12 cellular contexts compared by ENCODE assay signal in the genomic region with DNA sequence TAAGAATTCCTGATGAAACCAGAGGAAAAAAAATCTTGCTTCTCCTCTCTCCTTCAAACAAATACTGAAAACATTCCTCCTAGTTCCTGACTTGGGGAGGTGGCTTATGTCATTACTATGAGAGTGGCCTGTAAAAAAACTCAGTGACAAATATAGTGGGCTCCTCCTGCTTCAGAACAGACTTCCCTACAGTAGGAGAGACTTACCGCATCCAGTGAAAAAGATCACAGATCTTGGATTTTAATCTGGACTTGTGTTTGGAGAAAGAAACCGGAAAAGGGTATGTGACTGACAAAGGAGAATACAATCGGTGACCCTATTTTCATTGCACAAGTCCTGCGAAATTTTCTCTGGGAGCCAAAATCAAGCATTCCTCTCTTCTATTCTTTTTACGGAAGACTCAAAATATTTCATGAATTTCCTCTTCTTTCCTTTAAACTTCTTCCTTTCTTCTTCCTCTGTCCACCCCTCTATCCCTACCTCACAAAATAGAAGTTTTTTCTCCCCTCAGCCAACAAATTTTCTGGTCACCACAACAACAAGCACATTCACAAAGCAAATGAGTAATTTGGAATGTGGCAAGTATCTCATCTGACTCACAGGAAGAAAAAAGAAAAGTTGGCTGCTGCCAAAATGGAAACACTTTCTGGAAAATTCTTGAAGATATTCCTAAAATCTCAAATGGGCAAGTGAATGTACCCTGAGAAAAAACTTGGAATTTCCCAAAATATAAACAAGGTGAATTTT.
A peak's percentile ranks its signal among the peaks of the same experiment; 100 is the strongest.
DNase-seq lines count a peak whose midpoint lies in the region; TF ChIP-seq lines count a peak whose summit lies in the region.
"Had no signal": no experiment of that assay in that cellular context is flagged by ENCODE, and none has a peak within 500 bp of the region (broad histone marks: within the 10 kb centered on the region; RNA-seq: fewer than 3 reads in every experiment).

No MANE protein-coding gene starts in this region.

- H3K27me3 ChIP-seq in A673 (replicated peaks; ENCODE audit: insufficient read depth, low read depth, low read length, poor library complexity) = no peaks in the 10 kb centered on the region
- no peaks in the 10 kb centered on the region for H3K27me3 ChIP-seq in muscle layer of duodenum (ENCODE audit: low read depth, low read length)

- no peaks in the 10 kb centered on the region for H3K4me1 ChIP-seq in A673 (ENCODE audit: insufficient read depth, low read length, poor library complexity, severe bottlenecking)
- no peaks in the 10 kb centered on the region for H3K4me1 ChIP-seq in muscle layer of duodenum (ENCODE audit: control insufficient read depth in 1 of 2, insufficient read depth in 2 of 2, low read length in 2 of 2)
- H3K4me1 ChIP-seq: spleen had no signal

- BruUV-seq in A673 (replicated peaks; lab: Mats Ljungman, UMichigan) = no TSS peak

- peak; percentile 15 for DNase-seq in A673 (ENCODE audit: low spot score)
- DNase-seq in NCI-H460 (ENCODE audit: extremely low read depth, low read depth) = peak; percentile 9
- DNase-seq in epithelial cell of prostate (ENCODE audit: low read depth, low spot score) = peak; percentile 16
- DNase-seq in posterior cingulate gyrus = no peak
- no peak for DNase-seq in NCI-H2196 treated with DMSO at 0.1 percent for 48 hours (lab: John Stamatoyannopoulos, UW; ENCODE audit: unreplicated experiment)
- no peak for DNase-seq in NCI-H774 (lab: John Stamatoyannopoulos, UW)
- DNase-seq in NCI-H748 (lab: John Stamatoyannopoulos, UW; ENCODE audit: unreplicated experiment) = no peak
- DNase-seq: activated naive CD4-positive, alpha-beta T cell treated with anti-CD3 and anti-CD28 coated beads, Interleukin-2, amount 50 U/mL, for 16 hours; NCI-H510A treated with DMSO at 0.1 percent for 48 hours; spleen; stimulated activated naive CD8-positive, alpha-beta T cell treated with anti-CD3 and anti-CD28 coated beads, Interleukin-15, amount 100 ng/mL, for 72 hours had no signal

- H3K27ac ChIP-seq in A673 (ENCODE audit: low read depth, low read length, poor library complexity, severe bottlenecking) (no peak overlapping the region), epithelial cell of prostate (peak overlapping the region; percentile 23), muscle layer of duodenum (ENCODE audit: low read length) (peak overlapping the region; percentile 22)

- intact Hi-C loops in A673 (cut with micrococcal nuclease; ENCODE audit: unreplicated experiment) = no loop called here
- intact Hi-C loops in posterior cingulate gyrus (cut with DNase I) = no loop called here

- POLR2A ChIA-PET in A673 (lab: Charles Lee; ENCODE audit: low non-redundant PET) = no interaction called here

- H3K36me3 ChIP-seq in A673 (ENCODE audit: insufficient read depth, low read length, poor library complexity, severe bottlenecking) = no peaks in the 10 kb centered on the region
- no peaks in the 10 kb centered on the region for H3K36me3 ChIP-seq in muscle layer of duodenum (ENCODE audit: control insufficient read depth in 1 of 2, insufficient read depth in 2 of 2, low read length in 2 of 2)
- H3K36me3 ChIP-seq: spleen had no signal

- CTCF ChIA-PET in A673 (lab: Charles Lee) = no interaction called here

- no peak for TF ChIP-seq CTCF in A673 (conservative IDR thresholded peaks at IDR 0.05; ENCODE audit: low read depth, low read length)

- H3K9me3 ChIP-seq in A673 (ENCODE audit: low read depth, low read length, poor library complexity, severe bottlenecking) (no peaks in the 10 kb centered on the region), muscle layer of duodenum (ENCODE audit: control insufficient read depth in 1 of 2, low read length in 2 of 2) (no peaks in the 10 kb centered on the region)
- H3K9me3 ChIP-seq: spleen had no signal

- H3K4me3 ChIP-seq in A673 (ENCODE audit: low read depth, low read length, poor library complexity, severe bottlenecking) (no peak overlapping the region), muscle layer of duodenum (ENCODE audit: low read depth in 1 of 2, low read length in 2 of 2) (no peak overlapping the region)
- H3K4me3 ChIP-seq: spleen had no signal

Comparison
In these comparisons a context has a peak if more than half of its experiments do, and no peak if none do; other contexts are left out.
1. DNase-seq: peak in A673 (single experiment), NCI-H460 (single experiment) and epithelial cell of prostate (single experiment); none in posterior cingulate gyrus (0 of 10), NCI-H2196 treated with DMSO at 0.1 percent for 48 hours (single experiment), NCI-H774 (single experiment) and NCI-H748 (single experiment).